Comparison of ENCODE assay signal across 24 cellular contexts in the genomic region with DNA sequence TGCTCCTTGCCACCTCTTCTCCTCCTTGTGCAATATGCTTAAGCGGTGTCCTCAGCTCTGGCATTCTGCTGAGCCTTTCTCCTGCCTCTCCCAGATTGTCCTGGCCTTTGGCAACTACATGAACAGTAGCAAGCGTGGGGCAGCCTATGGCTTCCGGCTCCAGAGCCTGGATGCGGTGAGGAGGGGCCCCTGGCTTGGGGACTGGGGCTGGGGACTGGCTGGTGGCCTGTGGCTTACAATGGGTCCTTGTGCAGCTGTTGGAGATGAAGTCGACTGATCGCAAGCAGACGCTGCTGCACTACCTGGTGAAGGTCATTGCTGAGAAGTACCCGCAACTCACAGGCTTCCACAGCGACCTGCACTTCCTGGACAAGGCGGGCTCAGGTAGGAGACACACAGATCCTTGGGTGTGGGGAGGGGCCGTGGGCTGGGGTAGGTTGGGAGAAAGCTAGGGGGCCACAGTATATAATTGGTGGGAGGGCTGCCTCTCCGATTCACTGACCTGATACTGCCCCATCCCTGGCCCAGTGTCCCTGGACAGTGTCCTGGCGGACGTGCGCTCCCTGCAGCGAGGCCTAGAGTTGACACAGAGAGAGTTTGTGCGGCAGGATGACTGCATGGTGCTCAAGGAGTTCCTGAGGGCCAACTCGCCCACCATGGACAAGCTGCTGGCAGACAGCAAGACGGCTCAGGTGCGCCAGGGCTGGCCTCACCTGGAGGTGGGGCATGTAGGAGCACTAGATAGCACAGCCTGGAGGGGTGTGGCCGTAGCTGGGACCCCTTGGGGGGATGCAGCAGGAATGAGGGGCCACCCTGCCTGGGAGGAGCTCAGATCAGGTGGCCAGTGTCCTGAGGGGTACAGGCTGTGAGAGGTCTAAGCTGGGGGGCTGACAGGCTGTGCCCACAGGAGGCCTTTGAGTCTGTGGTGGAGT. TPM values are rescaled to one million over a fixed set of nuclear protein-coding genes. Genes with fewer than 3 reads are reported as not detected.
DNase-seq lines count a peak whose midpoint lies in the region; ATAC-seq and TF ChIP-seq lines count a peak whose summit lies in the region.
"Had no signal": no experiment of that assay in that cellular context is flagged by ENCODE, and none has a peak within 500 bp of the region (broad histone marks: within the 10 kb centered on the region; RNA-seq: fewer than 3 reads in every experiment).

No MANE protein-coding gene starts in this region.

- H3F3A ChIP-seq in GM23338 (replicated peaks; ENCODE audit: low read depth) (peaks cover 31% of the 10 kb centered on the region), neural progenitor cell (ENCODE audit: low read depth) (peaks cover 36% of the 10 kb centered on the region)

- H3K4me3 Mint-ChIP-seq in activated CD8-positive, alpha-beta memory T cell treated with anti-CD3 and anti-CD28 coated beads, Interleukin-2, amount 10 ng/mL, durations not matched to agents 7 days and 5 days = no peak overlapping the region
- H3K4me3 Mint-ChIP-seq in GM23338 (peak overlapping the region; percentile 10; the same call in 1 of the 3 replicates), neural progenitor cell (peak overlapping the region; percentile 69)
- no peak overlapping the region for H3K4me3 Mint-ChIP-seq in activated naive CD8-positive, alpha-beta T cell treated with anti-CD3 and anti-CD28 coated beads, Interleukin-2, amount 50 U/mL, for 24 hours
- H3K4me3 Mint-ChIP-seq: CD8-positive, alpha-beta T cell had no signal

- H3K27ac ChIP-seq in GM23338 (ENCODE audit: low read depth) (no peak overlapping the region), neural progenitor cell (no peak overlapping the region), heart right ventricle (no peak overlapping the region)
- H3K27ac ChIP-seq: esophagus muscularis mucosa had no signal

- H3K4me1 ChIP-seq in GM23338 (ENCODE audit: insufficient read depth) = peaks cover 25% of the 10 kb centered on the region
- H3K4me1 ChIP-seq in neural progenitor cell = peaks cover 14% of the 10 kb centered on the region
- H3K4me1 ChIP-seq in heart right ventricle = peaks cover 4 to 40% (median 28%) of the 10 kb centered on the region in 9 donors

- intact Hi-C loops in heart right ventricle (cut with DNase I) = no loop called here

- H3K27me3 ChIP-seq in GM23338 (ENCODE audit: insufficient read depth) = peaks cover 11% of the 10 kb centered on the region
- H3K27me3 ChIP-seq in neural progenitor cell = peaks cover 15% of the 10 kb centered on the region
- H3K27me3 ChIP-seq in heart right ventricle = no peaks in the 10 kb centered on the region

- ATAC-seq in activated CD8-positive, alpha-beta memory T cell treated with anti-CD3 and anti-CD28 coated beads, Interleukin-2, amount 10 ng/mL, durations not matched to agents 7 days and 5 days = no peak
- ATAC-seq in GM23338 (no peak), heart right ventricle (no peak), HG02938 (IDR thresholded peaks at IDR 0.05; ENCODE audit: unreplicated experiment) (no peak), GM21717 (IDR thresholded peaks at IDR 0.05; ENCODE audit: unreplicated experiment) (no peak)
- no peak for ATAC-seq in activated naive CD8-positive, alpha-beta T cell treated with anti-CD3 and anti-CD28 coated beads, Interleukin-2, amount 50 U/mL, for 24 hours
- ATAC-seq: CD8-positive, alpha-beta T cell; left colon had no signal

- H3K36me3 Mint-ChIP-seq in activated CD8-positive, alpha-beta memory T cell treated with anti-CD3 and anti-CD28 coated beads, Interleukin-2, amount 10 ng/mL, durations not matched to agents 7 days and 5 days = peaks cover 46% of the 10 kb centered on the region
- H3K36me3 Mint-ChIP-seq in GM23338 (ENCODE audit: low read depth) (peaks cover 4% of the 10 kb centered on the region), neural progenitor cell (no peaks in the 10 kb centered on the region)
- peaks cover 50% of the 10 kb centered on the region for H3K36me3 Mint-ChIP-seq in activated naive CD8-positive, alpha-beta T cell treated with anti-CD3 and anti-CD28 coated beads, Interleukin-2, amount 50 U/mL, for 24 hours (ENCODE audit: low read depth)

- H3K9me2 ChIP-seq in GM23338 (ENCODE audit: insufficient read depth) = no peaks in the 10 kb centered on the region
- H3K9me2 ChIP-seq: SK-N-SH had no signal

- peaks cover 48% of the 10 kb centered on the region for H3K4me1 Mint-ChIP-seq in activated CD8-positive, alpha-beta memory T cell treated with anti-CD3 and anti-CD28 coated beads, Interleukin-2, amount 10 ng/mL, durations not matched to agents 7 days and 5 days
- H3K4me1 Mint-ChIP-seq in GM23338 (peaks cover 33% of the 10 kb centered on the region), neural progenitor cell (peaks cover 13% of the 10 kb centered on the region)
- H3K4me1 Mint-ChIP-seq in activated naive CD8-positive, alpha-beta T cell treated with anti-CD3 and anti-CD28 coated beads, Interleukin-2, amount 50 U/mL, for 24 hours = peaks cover 33% of the 10 kb centered on the region

- no peaks in the 10 kb centered on the region for H3K9me3 ChIP-seq in neural progenitor cell (ENCODE audit: low read depth)
- no peaks in the 10 kb centered on the region for H3K9me3 ChIP-seq in heart right ventricle
- H3K9me3 ChIP-seq: esophagus muscularis mucosa, SK-N-SH, spleen had no signal

- TF ChIP-seq CTCF in GM23338 (conservative IDR thresholded peaks at IDR 0.05; ENCODE audit: low read depth in 2 of 2) (no peak), neural progenitor cell (IDR thresholded peaks at IDR 0.05) (no peak), heart right ventricle (IDR thresholded peaks at IDR 0.05) (no peak)

- H3K4me3 ChIP-seq in GM23338 (no peak overlapping the region), neural progenitor cell (no peak overlapping the region), heart right ventricle (no peak overlapping the region)
- H3K4me3 ChIP-seq: esophagus muscularis mucosa, spleen had no signal

- no peak overlapping the region for H3K4me2 ChIP-seq in GM23338
- H3K4me2 ChIP-seq in neural progenitor cell = no peak overlapping the region
- H3K4me2 ChIP-seq: SK-N-SH had no signal

- no peaks in the 10 kb centered on the region for H3K27me3 Mint-ChIP-seq in activated CD8-positive, alpha-beta memory T cell treated with anti-CD3 and anti-CD28 coated beads, Interleukin-2, amount 10 ng/mL, durations not matched to agents 7 days and 5 days
- H3K27me3 Mint-ChIP-seq in GM23338 (ENCODE audit: insufficient read depth, low read depth, poor library complexity) (peaks cover 30% of the 10 kb centered on the region), neural progenitor cell (ENCODE audit: insufficient read depth, low read depth) (peaks cover 21% of the 10 kb centered on the region)
- H3K27me3 Mint-ChIP-seq in activated naive CD8-positive, alpha-beta T cell treated with anti-CD3 and anti-CD28 coated beads, Interleukin-2, amount 50 U/mL, for 24 hours = no peaks in the 10 kb centered on the region

- H3K36me3 ChIP-seq in GM23338 (ENCODE audit: insufficient read depth) (no peaks in the 10 kb centered on the region), neural progenitor cell (no peaks in the 10 kb centered on the region), heart right ventricle (peaks cover 0 to 70% (median 0%) of the 10 kb centered on the region in 9 donors)

- H3K27ac Mint-ChIP-seq in activated CD8-positive, alpha-beta memory T cell treated with anti-CD3 and anti-CD28 coated beads, Interleukin-2, amount 10 ng/mL, durations not matched to agents 7 days and 5 days = peak overlapping the region; percentile 49
- no peak overlapping the region for H3K27ac Mint-ChIP-seq in GM23338
- H3K27ac Mint-ChIP-seq in activated naive CD8-positive, alpha-beta T cell treated with anti-CD3 and anti-CD28 coated beads, Interleukin-2, amount 50 U/mL, for 24 hours = peak overlapping the region; percentile 52
- H3K27ac Mint-ChIP-seq in neural progenitor cell = no peak overlapping the region

- CTCF ChIA-PET in activated CD8-positive, alpha-beta memory T cell treated with anti-CD3 and anti-CD28 coated beads, Interleukin-2, amount 10 ng/mL, durations not matched to agents 7 days and 5 days (lab: Charles Lee) = interaction anchor here (1.0 to 4.9 kb wide), 6 partner anchors 9 to 110 kb away, joined by 3 to 42 read pairs (median 12); partner anchors contain the start of genes ACBD4 and FMNL1

- H3K79me2 ChIP-seq in GM23338 (replicated peaks; ENCODE audit: insufficient read depth) = peaks cover 1% of the 10 kb centered on the region; the same call in 1 of the 2 replicates
- peaks cover 16% of the 10 kb centered on the region for H3K79me2 ChIP-seq in neural progenitor cell (ENCODE audit: low read depth)

- DNase-seq in activated CD8-positive, alpha-beta memory T cell treated with anti-CD3 and anti-CD28 coated beads, Interleukin-2, amount 10 ng/mL, durations not matched to agents 7 days and 5 days = no peak
- DNase-seq in activated CD8-positive, alpha-beta memory T cell treated with anti-CD3 and anti-CD28 coated beads, Interleukin-2, amount 50 U/mL, for 48 hours = no peak
- DNase-seq in GM23338 (ENCODE audit: low spot score) (no peak), neural progenitor cell (ENCODE audit: low spot score) (no peak), heart right ventricle (no peak)
- no peak for DNase-seq in activated naive CD8-positive, alpha-beta T cell treated with anti-CD3 and anti-CD28 coated beads, Interleukin-2, amount 50 U/mL, for 24 hours
- DNase-seq: central memory CD4-positive, alpha-beta T cell; DMS79 treated with DMSO at 0.1 percent for 48 hours; Kasumi-1; left colon; NCI-H1092; NCI-H2081 treated with DMSO at 0.1 percent for 48 hours; NK-92 treated with Interleukin-12 subunit alpha and Interleukin-12 subunit beta, amount 100 ng/mL, for 24 hours; SK-N-SH; spleen; stimulated activated CD4-positive, alpha-beta T cell treated with anti-CD3 and anti-CD28 coated beads, Interleukin-4, amount 100 ng/mL, for 4 hours had no signal

- 93 to 95% methylated on average over 21 of the region's 21 CpGs for WGBS in heart right ventricle, 2 donors

- H3K9ac ChIP-seq in neural progenitor cell = no peak overlapping the region
- H3K9ac ChIP-seq: SK-N-SH had no signal

- H3K9me3 Mint-ChIP-seq in activated CD8-positive, alpha-beta memory T cell treated with anti-CD3 and anti-CD28 coated beads, Interleukin-2, amount 10 ng/mL, durations not matched to agents 7 days and 5 days (ENCODE audit: low read depth) = no peaks in the 10 kb centered on the region
- H3K9me3 Mint-ChIP-seq in GM23338 (no peaks in the 10 kb centered on the region), neural progenitor cell (no peaks in the 10 kb centered on the region)
- no peaks in the 10 kb centered on the region for H3K9me3 Mint-ChIP-seq in activated naive CD8-positive, alpha-beta T cell treated with anti-CD3 and anti-CD28 coated beads, Interleukin-2, amount 50 U/mL, for 24 hours
- H3K9me3 Mint-ChIP-seq: CD8-positive, alpha-beta T cell had no signal

- no peak overlapping the region for H2AFZ ChIP-seq in GM23338
- H2AFZ ChIP-seq in neural progenitor cell (replicated peaks) = no peak overlapping the region

- H4K20me1 ChIP-seq in GM23338 (replicated peaks; ENCODE audit: insufficient read depth) = no peaks in the 10 kb centered on the region
- H4K20me1 ChIP-seq in neural progenitor cell (ENCODE audit: low read depth) = peaks cover 8% of the 10 kb centered on the region

RNA-seq across cellular contexts. Expression of gene SPATA32, which starts 16.9 kb away (rescaled TPM):
- under 1 TPM; 0.23 to 0.49 TPM for total RNA-seq in activated CD8-positive, alpha-beta memory T cell treated with anti-CD3 and anti-CD28 coated beads, Interleukin-2, amount 10 ng/mL, durations not matched to agents 7 days and 5 days
- total RNA-seq in GM23338 (2014; rRNA removed; shearing (Covaris generic)) = not detected in 2 replicates
- 0.23 TPM in 1 of 2 replicates, not detected in the other for polyA plus RNA-seq in GM23338 (2016; fragmentation: Nextera tagmentation; extraction: Ambion mirVana)
- total RNA-seq in neural progenitor cell (ENCODE audit: low replicate concordance) = not detected in 2 replicates
- under 1 TPM in 2 of 10 donors, not detected in 8; 0.13 to 0.16 TPM for total RNA-seq in heart right ventricle
- polyA plus RNA-seq in heart right ventricle = not detected
- total RNA-seq: esophagus muscularis mucosa, HT1080, left colon, mesenteric fat pad, NCI-H460, temporal lobe had no signal
- polyA plus RNA-seq: SK-N-SH had no signal

RNA-seq across cellular contexts. Expression of gene FMNL1, which starts 23.3 kb away (rescaled TPM):
- 100 to 1,000 TPM; 482 to 504 TPM for total RNA-seq in activated CD8-positive, alpha-beta memory T cell treated with anti-CD3 and anti-CD28 coated beads, Interleukin-2, amount 10 ng/mL, durations not matched to agents 7 days and 5 days
- 9.3 and 23.1 TPM in 2 replicates for total RNA-seq in GM23338 (2014; rRNA removed; shearing (Covaris generic))
- polyA plus RNA-seq in GM23338 (2016; fragmentation: Nextera tagmentation; extraction: Ambion mirVana) (5.6 and 6.6 TPM in 2 replicates), heart right ventricle (10 to 100 TPM in 1 of 2 donors, 1 to 10 TPM in 1; 5.3 to 11.1 TPM)
- total RNA-seq in neural progenitor cell (ENCODE audit: low replicate concordance) (2.0 and 2.4 TPM in 2 replicates), heart right ventricle (10 to 100 TPM in 5 of 10 donors, 1 to 10 TPM in 5; 6.3 to 28.7 (median 9.8) TPM)

Comparison
In these comparisons a context has a peak if more than half of its experiments do, and no peak if none do; other contexts are left out.
1. H3K27ac Mint-ChIP-seq: peak in activated CD8-positive, alpha-beta memory T cell treated with anti-CD3 and anti-CD28 coated beads, Interleukin-2, amount 10 ng/mL, durations not matched to agents 7 days and 5 days (single experiment) and activated naive CD8-positive, alpha-beta T cell treated with anti-CD3 and anti-CD28 coated beads, Interleukin-2, amount 50 U/mL, for 24 hours (single experiment); none in GM23338 (single experiment) and neural progenitor cell (single experiment).
2. H3K4me3 Mint-ChIP-seq: peak in GM23338 (single experiment) and neural progenitor cell (single experiment); none in activated CD8-positive, alpha-beta memory T cell treated with anti-CD3 and anti-CD28 coated beads, Interleukin-2, amount 10 ng/mL, durations not matched to agents 7 days and 5 days (single experiment) and activated naive CD8-positive, alpha-beta T cell treated with anti-CD3 and anti-CD28 coated beads, Interleukin-2, amount 50 U/mL, for 24 hours (single experiment).
3. RNA of gene FMNL1, which starts 23.3 kb away (total RNA-seq): 482 to 504 TPM in activated CD8-positive, alpha-beta memory T cell treated with anti-CD3 and anti-CD28 coated beads, Interleukin-2, amount 10 ng/mL, durations not matched to agents 7 days and 5 days; 6.3 to 28.7 TPM in heart right ventricle, 9.3 to 23.1 TPM in GM23338 and 2.0 to 2.4 TPM in neural progenitor cell; every median in the first group is over 10 times any median in the second.